18 cellular contexts compared by ENCODE assay signal in the genomic region with DNA sequence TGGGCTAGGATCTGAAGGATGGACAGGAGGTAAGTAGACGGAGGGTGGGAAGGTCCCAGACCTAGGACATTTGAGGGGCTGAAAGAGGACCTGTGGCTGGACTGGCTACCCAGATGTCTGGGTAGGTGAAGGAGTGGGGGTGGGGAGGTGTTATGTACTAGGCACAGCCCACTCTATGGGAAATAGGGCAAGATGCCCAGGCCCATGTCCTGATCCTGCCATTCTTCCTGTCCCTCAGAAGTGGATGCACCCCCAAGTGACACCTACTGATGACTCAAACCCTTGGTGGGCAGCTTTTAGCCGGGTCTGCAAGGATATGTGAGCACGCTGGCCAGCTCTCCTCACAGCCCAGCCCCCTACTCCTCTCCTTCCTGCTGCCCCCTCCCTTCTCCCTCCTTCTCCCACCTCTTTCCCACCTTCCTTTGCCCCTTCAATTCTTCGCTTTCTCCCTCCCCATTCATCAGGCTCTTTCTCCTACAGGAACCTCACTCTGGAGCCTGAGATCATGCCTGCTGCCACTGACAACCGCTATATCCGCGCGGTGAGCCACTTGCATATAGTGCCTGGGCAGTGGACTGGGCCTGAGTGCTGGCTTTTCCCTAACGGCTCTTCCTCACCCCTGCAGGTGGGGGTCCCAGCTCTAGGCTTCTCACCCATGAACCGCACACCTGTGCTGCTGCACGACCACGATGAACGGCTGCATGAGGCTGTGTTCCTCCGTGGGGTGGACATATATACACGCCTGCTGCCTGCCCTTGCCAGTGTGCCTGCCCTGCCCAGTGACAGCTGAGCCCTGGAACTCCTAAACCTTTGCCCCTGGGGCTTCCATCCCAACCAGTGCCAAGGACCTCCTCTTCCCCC. TPM values are rescaled to one million over a fixed set of nuclear protein-coding genes. Genes with fewer than 3 reads are reported as not detected.
DNase-seq lines count a peak whose midpoint lies in the region; ATAC-seq and TF ChIP-seq lines count a peak whose summit lies in the region.
"Had no signal": no experiment of that assay in that cellular context is flagged by ENCODE, and none has a peak within 500 bp of the region (broad histone marks: within the 10 kb centered on the region; RNA-seq: fewer than 3 reads in every experiment).

No MANE protein-coding gene starts in this region.

- peak overlapping the region; percentile 6 to 89 for H3K27ac Mint-ChIP-seq in stimulated activated naive CD8-positive, alpha-beta T cell treated with anti-CD3 and anti-CD28 coated beads, Interleukin-15, amount 100 ng/mL, for 72 hours
- H3K27ac Mint-ChIP-seq in WTC11: peak overlapping the region; percentile 11; the same call in 1 of the 2 replicates
- H3K27ac Mint-ChIP-seq in memory B cell: peak overlapping the region; percentile 52

- ATAC-seq in stimulated activated naive CD8-positive, alpha-beta T cell treated with anti-CD3 and anti-CD28 coated beads, Interleukin-15, amount 100 ng/mL, for 72 hours: no peak
- ATAC-seq in stimulated activated naive CD8-positive, alpha-beta T cell treated with anti-CD3 and anti-CD28 coated beads, Interleukin-15, Interleukin-2, amounts not matched to agents 100 U/mL and 50 U/mL, for 24 hours: no peak
- ATAC-seq in WTC11 (no peak), memory B cell (ENCODE audit: low read depth) (no peak)

- DNase-seq in stimulated activated naive CD8-positive, alpha-beta T cell treated with anti-CD3 and anti-CD28 coated beads, Interleukin-15, amount 100 ng/mL, for 72 hours: no peak
- DNase-seq in stimulated activated naive CD8-positive, alpha-beta T cell treated with anti-CD3 and anti-CD28 coated beads, Interleukin-15, Interleukin-2, amounts not matched to agents 100 U/mL and 50 U/mL, for 24 hours: no peak
- DNase-seq in WTC11 (ENCODE audit: low spot score) (no peak), memory B cell (ENCODE audit: low spot score in 2 of 2) (no peak), NCI-H2227 treated with DMSO at 0.1 percent for 48 hours (lab: John Stamatoyannopoulos, UW) (no peak), DMS153 treated with DMSO at 0.1 percent for 48 hours (lab: John Stamatoyannopoulos, UW; ENCODE audit: unreplicated experiment) (no peak), NCI-H524 (lab: John Stamatoyannopoulos, UW) (no peak)
- DNase-seq: caudate nucleus; effector CD8-positive, alpha-beta T cell; EL; hypothalamus; kidney glomerular epithelial cell; midbrain; NCI-H1105 treated with DMSO at 0.1 percent for 48 hours; ovary; sigmoid colon; stimulated activated CD4-positive, alpha-beta T cell treated with anti-CD3 and anti-CD28 coated beads, Interleukin-1b, Interleukin-23, amount 100 ng/mL, for 48 hours; SW 1271 had no signal

- CTCF ChIA-PET in WTC11 (lab: Charles Lee): no interaction called here

- H3K27me3 Mint-ChIP-seq in stimulated activated naive CD8-positive, alpha-beta T cell treated with anti-CD3 and anti-CD28 coated beads, Interleukin-15, amount 100 ng/mL, for 72 hours: no peaks in the 10 kb centered on the region
- H3K27me3 Mint-ChIP-seq in WTC11 (ENCODE audit: low read depth) (no peaks in the 10 kb centered on the region), memory B cell (no peaks in the 10 kb centered on the region)

- no peak overlapping the region for H3K4me3 Mint-ChIP-seq in stimulated activated naive CD8-positive, alpha-beta T cell treated with anti-CD3 and anti-CD28 coated beads, Interleukin-15, amount 100 ng/mL, for 72 hours
- H3K4me3 Mint-ChIP-seq in WTC11 (no peak overlapping the region), memory B cell (no peak overlapping the region)

- no peaks in the 10 kb centered on the region for H3K9me3 Mint-ChIP-seq in stimulated activated naive CD8-positive, alpha-beta T cell treated with anti-CD3 and anti-CD28 coated beads, Interleukin-15, amount 100 ng/mL, for 72 hours
- H3K9me3 Mint-ChIP-seq in WTC11 (0 out of 2 replicates have a peak, but pooled peaks cover 2% of the 10 kb centered on the region), memory B cell (no peaks in the 10 kb centered on the region)

- peaks cover 69% of the 10 kb centered on the region for H3K4me1 Mint-ChIP-seq in stimulated activated naive CD8-positive, alpha-beta T cell treated with anti-CD3 and anti-CD28 coated beads, Interleukin-15, amount 100 ng/mL, for 72 hours
- H3K4me1 Mint-ChIP-seq in WTC11 (peaks cover 22% of the 10 kb centered on the region), memory B cell (peaks cover 14% of the 10 kb centered on the region)

- POLR2A ChIA-PET in WTC11 (lab: Charles Lee): no interaction called here

- peaks cover 23% of the 10 kb centered on the region for H3K36me3 Mint-ChIP-seq in WTC11
- peaks cover 4% of the 10 kb centered on the region for H3K36me3 Mint-ChIP-seq in memory B cell

- no peak for TF ChIP-seq CTCF in WTC11 (IDR thresholded peaks at IDR 0.05)

TF ChIP-seq in WTC11, 78 proteins besides CTCF, POLR2A, EP300 and RAD21 (continues in another document):
- TF ChIP-seq, protein P1, sequence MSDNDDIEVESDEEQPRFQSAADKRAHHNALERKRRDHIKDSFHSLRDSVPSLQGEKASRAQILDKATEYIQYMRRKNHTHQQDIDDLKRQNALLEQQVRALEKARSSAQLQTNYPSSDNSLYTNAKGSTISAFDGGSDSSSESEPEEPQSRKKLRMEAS (CRISPR knock-in tag; IDR thresholded peaks at IDR 0.05): no peak
- TF ChIP-seq, protein P2, sequence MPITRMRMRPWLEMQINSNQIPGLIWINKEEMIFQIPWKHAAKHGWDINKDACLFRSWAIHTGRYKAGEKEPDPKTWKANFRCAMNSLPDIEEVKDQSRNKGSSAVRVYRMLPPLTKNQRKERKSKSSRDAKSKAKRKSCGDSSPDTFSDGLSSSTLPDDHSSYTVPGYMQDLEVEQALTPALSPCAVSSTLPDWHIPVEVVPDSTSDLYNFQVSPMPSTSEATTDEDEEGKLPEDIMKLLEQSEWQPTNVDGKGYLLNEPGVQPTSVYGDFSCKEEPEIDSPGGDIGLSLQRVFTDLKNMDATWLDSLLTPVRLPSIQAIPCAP (CRISPR knock-in tag; IDR thresholded peaks at IDR 0.05): no peak
- TF ChIP-seq, protein P3, sequence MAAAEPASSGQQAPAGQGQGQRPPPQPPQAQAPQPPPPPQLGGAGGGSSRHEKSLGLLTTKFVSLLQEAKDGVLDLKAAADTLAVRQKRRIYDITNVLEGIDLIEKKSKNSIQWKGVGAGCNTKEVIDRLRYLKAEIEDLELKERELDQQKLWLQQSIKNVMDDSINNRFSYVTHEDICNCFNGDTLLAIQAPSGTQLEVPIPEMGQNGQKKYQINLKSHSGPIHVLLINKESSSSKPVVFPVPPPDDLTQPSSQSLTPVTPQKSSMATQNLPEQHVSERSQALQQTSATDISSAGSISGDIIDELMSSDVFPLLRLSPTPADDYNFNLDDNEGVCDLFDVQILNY (CRISPR knock-in tag; IDR thresholded peaks at IDR 0.05): no peak
- TF ChIP-seq, protein P4, sequence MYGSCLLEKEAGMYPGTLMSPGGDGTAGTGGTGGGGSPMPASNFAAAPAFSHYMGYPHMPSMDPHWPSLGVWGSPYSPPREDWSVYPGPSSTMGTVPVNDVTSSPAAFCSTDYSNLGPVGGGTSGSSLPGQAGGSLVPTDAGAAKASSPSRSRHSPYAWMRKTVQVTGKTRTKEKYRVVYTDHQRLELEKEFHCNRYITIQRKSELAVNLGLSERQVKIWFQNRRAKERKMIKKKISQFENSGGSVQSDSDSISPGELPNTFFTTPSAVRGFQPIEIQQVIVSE (CRISPR knock-in tag; IDR thresholded peaks at IDR 0.05; ENCODE audit: borderline replicate concordance): no peak
- TF ChIP-seq, protein P5, sequence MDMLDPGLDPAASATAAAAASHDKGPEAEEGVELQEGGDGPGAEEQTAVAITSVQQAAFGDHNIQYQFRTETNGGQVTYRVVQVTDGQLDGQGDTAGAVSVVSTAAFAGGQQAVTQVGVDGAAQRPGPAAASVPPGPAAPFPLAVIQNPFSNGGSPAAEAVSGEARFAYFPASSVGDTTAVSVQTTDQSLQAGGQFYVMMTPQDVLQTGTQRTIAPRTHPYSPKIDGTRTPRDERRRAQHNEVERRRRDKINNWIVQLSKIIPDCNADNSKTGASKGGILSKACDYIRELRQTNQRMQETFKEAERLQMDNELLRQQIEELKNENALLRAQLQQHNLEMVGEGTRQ (CRISPR knock-in tag; IDR thresholded peaks at IDR 0.05): no peak
- TF ChIP-seq ZBTB21 (CRISPR knock-in tag; IDR thresholded peaks at IDR 0.05; ENCODE audit: borderline replicate concordance): no peak
- TF ChIP-seq, protein P6, sequence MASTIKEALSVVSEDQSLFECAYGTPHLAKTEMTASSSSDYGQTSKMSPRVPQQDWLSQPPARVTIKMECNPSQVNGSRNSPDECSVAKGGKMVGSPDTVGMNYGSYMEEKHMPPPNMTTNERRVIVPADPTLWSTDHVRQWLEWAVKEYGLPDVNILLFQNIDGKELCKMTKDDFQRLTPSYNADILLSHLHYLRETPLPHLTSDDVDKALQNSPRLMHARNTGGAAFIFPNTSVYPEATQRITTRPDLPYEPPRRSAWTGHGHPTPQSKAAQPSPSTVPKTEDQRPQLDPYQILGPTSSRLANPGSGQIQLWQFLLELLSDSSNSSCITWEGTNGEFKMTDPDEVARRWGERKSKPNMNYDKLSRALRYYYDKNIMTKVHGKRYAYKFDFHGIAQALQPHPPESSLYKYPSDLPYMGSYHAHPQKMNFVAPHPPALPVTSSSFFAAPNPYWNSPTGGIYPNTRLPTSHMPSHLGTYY (CRISPR knock-in tag; IDR thresholded peaks at IDR 0.05): no peak

RNA-seq across cellular contexts. Expression of a gene that starts 5.2 kb away (rescaled TPM):
- 53.8 to 66.3 TPM (median 61.6 TPM) in 3 replicates for total RNA-seq in WTC11 (2021)

RNA-seq across cellular contexts. Expression of a gene that starts 7.2 kb away (rescaled TPM):
- 1,343 to 1,592 TPM (median 1,542 TPM) in 3 replicates for total RNA-seq in WTC11 (2021)

RNA-seq across cellular contexts. Expression of a gene that starts 13.7 kb away (rescaled TPM):
- total RNA-seq in WTC11 (2021): 3.8 to 5.9 TPM (median 4.5 TPM) in 3 replicates

RNA-seq across cellular contexts. Expression of a gene that starts 14.7 kb away (rescaled TPM):
- 11.8 to 12.6 TPM (median 12.3 TPM) in 3 replicates for total RNA-seq in WTC11 (2021)

RNA-seq across cellular contexts. Expression of a gene that starts 21.3 kb away (rescaled TPM):
- 28.7 to 31.6 TPM (median 30.6 TPM) in 3 replicates for total RNA-seq in WTC11 (2021)
